In genomic region chr1:20730690-20731056, GRCh38 we compare ENCODE assay signal across 17 cellular contexts. TPM values are rescaled to one million over a fixed set of nuclear protein-coding genes. Genes with fewer than 3 reads are reported as not detected.
DNase-seq lines count a peak whose midpoint lies in the region; ATAC-seq and TF ChIP-seq lines count a peak whose summit lies in the region.
"Had no signal": no experiment of that assay in that cellular context is flagged by ENCODE, and none has a peak within 500 bp of the region (broad histone marks: within the 10 kb centered on the region; RNA-seq: fewer than 3 reads in every experiment).

No MANE protein-coding gene starts in this region.

- H3K36me3 ChIP-seq in CD4-positive, CD25-positive, alpha-beta regulatory T cell (ENCODE audit: control insufficient read depth, insufficient read depth, low read length), result no peaks in the 10 kb centered on the region
- H3K36me3 ChIP-seq in mesenchymal stem cell (ENCODE audit: control insufficient read depth in 1 of 2, insufficient read depth in 2 of 2, low read depth in 1 of 2, low read length in 2 of 2), result peaks cover 1 to 29% of the 10 kb centered on the region in 2 experiments
- H3K36me3 ChIP-seq in effector memory CD4-positive, alpha-beta T cell (ENCODE audit: control insufficient read depth, insufficient read depth, low read length), result no peaks in the 10 kb centered on the region
- H3K36me3 ChIP-seq: adrenal gland, left lung had no signal

- H3K9me3 Mint-ChIP-seq in CD4-positive, CD25-positive, alpha-beta regulatory T cell, result peaks cover 0 to 2% (median 0%) of the 10 kb centered on the region in 7 donors
- H3K9me3 Mint-ChIP-seq in activated T-helper 17 cell treated with anti-CD3 and anti-CD28 coated beads, Interleukin-2, amount 50 U/mL, for 72 hours, result no peaks in the 10 kb centered on the region
- H3K9me3 Mint-ChIP-seq: stimulated activated naive CD8-positive, alpha-beta T cell treated with anti-CD3 and anti-CD28 coated beads, Interleukin-15, Interleukin-2, amounts not matched to agents 100 ng/mL and 50 ng/mL, for 24 hours had no signal

- in situ Hi-C loops in GM13976 (cut with MboI; ENCODE audit: low sequenced_read_pairs, unreplicated experiment), result no loop called here

- peaks cover 33% of the 10 kb centered on the region for H3K4me1 ChIP-seq in CD4-positive, CD25-positive, alpha-beta regulatory T cell (ENCODE audit: control insufficient read depth, insufficient read depth, low read length, poor library complexity, severe bottlenecking)
- peaks cover 43% of the 10 kb centered on the region for H3K4me1 ChIP-seq in mesenchymal stem cell (ENCODE audit: control insufficient read depth, insufficient read depth, low read depth, low read length)
- peaks cover 18% of the 10 kb centered on the region for H3K4me1 ChIP-seq in effector memory CD4-positive, alpha-beta T cell (ENCODE audit: control insufficient read depth, insufficient read depth, low read length, poor library complexity, severe bottlenecking)

- H3K27ac Mint-ChIP-seq in CD4-positive, CD25-positive, alpha-beta regulatory T cell, result peak overlapping the region in 1 of 3 donors; percentile 46
- H3K27ac Mint-ChIP-seq in activated T-helper 17 cell treated with anti-CD3 and anti-CD28 coated beads, Interleukin-2, amount 50 U/mL, for 72 hours, result no peak overlapping the region
- H3K27ac Mint-ChIP-seq: stimulated activated naive CD8-positive, alpha-beta T cell treated with anti-CD3 and anti-CD28 coated beads, Interleukin-15, Interleukin-2, amounts not matched to agents 100 ng/mL and 50 ng/mL, for 24 hours had no signal

- no peaks in the 10 kb centered on the region for H3K36me3 Mint-ChIP-seq in CD4-positive, CD25-positive, alpha-beta regulatory T cell
- H3K36me3 Mint-ChIP-seq in activated T-helper 17 cell treated with anti-CD3 and anti-CD28 coated beads, Interleukin-2, amount 50 U/mL, for 72 hours (ENCODE audit: low read depth), result no peaks in the 10 kb centered on the region

- peak overlapping the region; percentile 40 for H2AK5ac ChIP-seq in mesenchymal stem cell (ENCODE audit: low read length, severe bottlenecking)

- H3K27ac ChIP-seq in CD4-positive, CD25-positive, alpha-beta regulatory T cell (ENCODE audit: insufficient read depth, low read length, poor library complexity, severe bottlenecking), result no peak overlapping the region
- no peak overlapping the region for H3K27ac ChIP-seq in mesenchymal stem cell (ENCODE audit: low read length, poor library complexity, severe bottlenecking)
- H3K27ac ChIP-seq in effector memory CD4-positive, alpha-beta T cell (ENCODE audit: insufficient read depth, low read length, poor library complexity, severe bottlenecking), result no peak overlapping the region
- H3K27ac ChIP-seq: adrenal gland, left lung had no signal

- H3K23ac ChIP-seq in mesenchymal stem cell (ENCODE audit: low read length in 2 of 2), result no peak overlapping the region

- H3K4me2 ChIP-seq in mesenchymal stem cell (ENCODE audit: low read length, poor library complexity, severe bottlenecking), result no peak overlapping the region

- ATAC-seq in CD4-positive, CD25-positive, alpha-beta regulatory T cell (ENCODE audit: low read depth in 2 of 2), result no peak
- no peak for ATAC-seq in activated T-helper 17 cell treated with anti-CD3 and anti-CD28 coated beads, Interleukin-2, amount 50 U/mL, for 72 hours (replicated peaks)
- ATAC-seq: left lung had no signal

- H3K79me1 ChIP-seq in mesenchymal stem cell (replicated peaks; ENCODE audit: low read length, poor library complexity, severe bottlenecking), result peaks cover 32% of the 10 kb centered on the region

- no peak overlapping the region for H3K9ac ChIP-seq in mesenchymal stem cell (ENCODE audit: low read length)

- H3K18ac ChIP-seq in mesenchymal stem cell (ENCODE audit: low read depth in 1 of 2, low read length in 2 of 2), result no peak overlapping the region

- no peak overlapping the region for H4K8ac ChIP-seq in mesenchymal stem cell (ENCODE audit: low read length)

- H2BK5ac ChIP-seq in mesenchymal stem cell (ENCODE audit: low read depth, low read length, poor library complexity, severe bottlenecking), result no peak overlapping the region

- no peak overlapping the region for H2BK15ac ChIP-seq in mesenchymal stem cell (ENCODE audit: low read depth, poor library complexity, severe bottlenecking)

- 76% methylated on average over 4 of the region's 4 CpGs for WGBS in mesenchymal stem cell

- no peak overlapping the region for H3K14ac ChIP-seq in mesenchymal stem cell (ENCODE audit: low read length in 2 of 2)

- TF ChIP-seq CTCF in GM13976 (IDR thresholded peaks at IDR 0.05; ENCODE audit: borderline replicate concordance, control extremely low read depth, extremely low read depth, insufficient read depth, missing control alignments), result no peak

- H3K4ac ChIP-seq in mesenchymal stem cell (ENCODE audit: low read depth in 1 of 2, low read length in 2 of 2), result no peak overlapping the region

- no peak for DNase-seq in CD4-positive, CD25-positive, alpha-beta regulatory T cell
- DNase-seq in GM13976 (ENCODE audit: low spot score) (peak; percentile 39), mesenchymal stem cell (no peak), iPS-NIHi11 (ENCODE audit: low spot score) (no peak), NCI-H510A (lab: John Stamatoyannopoulos, UW) (no peak), NCI-H524 treated with DMSO at 0.1 percent for 48 hours (lab: John Stamatoyannopoulos, UW) (no peak)
- no peak for DNase-seq in effector memory CD4-positive, alpha-beta T cell
- DNase-seq: COR-L47; dermis blood vessel endothelial cell; left lung; MV-4-11; NCI-H446 treated with DMSO at 0.1 percent for 48 hours; SHP77; stimulated activated CD4-positive, alpha-beta T cell treated with anti-CD3 and anti-CD28 coated beads, Interleukin-1b, Interleukin-23, amount 100 ng/mL, for 48 hours had no signal

- no peak overlapping the region for H3K4me3 ChIP-seq in CD4-positive, CD25-positive, alpha-beta regulatory T cell (ENCODE audit: low read depth, low read length)
- no peak overlapping the region for H3K4me3 ChIP-seq in mesenchymal stem cell (ENCODE audit: insufficient read depth in 1 of 2, low read depth in 1 of 2, low read length in 2 of 2)
- H3K4me3 ChIP-seq in effector memory CD4-positive, alpha-beta T cell (ENCODE audit: insufficient read depth, low read depth, low read length, poor library complexity, severe bottlenecking), result no peak overlapping the region

- no peak overlapping the region for H4K91ac ChIP-seq in mesenchymal stem cell (ENCODE audit: low read length)

- no peaks in the 10 kb centered on the region for H3K27me3 ChIP-seq in CD4-positive, CD25-positive, alpha-beta regulatory T cell (ENCODE audit: control insufficient read depth, insufficient read depth, low read length)
- H3K27me3 ChIP-seq in mesenchymal stem cell (ENCODE audit: control insufficient read depth in 1 of 2, insufficient read depth in 1 of 2, low read length in 2 of 2), result peaks cover 0 to 36% of the 10 kb centered on the region in 2 experiments
- H3K27me3 ChIP-seq in effector memory CD4-positive, alpha-beta T cell (replicated peaks; ENCODE audit: control insufficient read depth, insufficient read depth, low read length, poor library complexity, severe bottlenecking), result no peaks in the 10 kb centered on the region
- H3K27me3 ChIP-seq: adrenal gland had no signal

- no peak overlapping the region for H2BK120ac ChIP-seq in mesenchymal stem cell (ENCODE audit: low read depth, low read length)

- no peak overlapping the region for H2AFZ ChIP-seq in mesenchymal stem cell (ENCODE audit: low read depth, low read length)

- H3K9me3 ChIP-seq in CD4-positive, CD25-positive, alpha-beta regulatory T cell (ENCODE audit: control insufficient read depth in 2 of 2, low read length in 2 of 2), result no peaks in the 10 kb centered on the region
- no peaks in the 10 kb centered on the region for H3K9me3 ChIP-seq in mesenchymal stem cell (ENCODE audit: control insufficient read depth, low read length)
- no peaks in the 10 kb centered on the region for H3K9me3 ChIP-seq in effector memory CD4-positive, alpha-beta T cell (ENCODE audit: control insufficient read depth, low read length)
- H3K9me3 ChIP-seq: adrenal gland, left lung had no signal

- H2BK12ac ChIP-seq in mesenchymal stem cell (ENCODE audit: low read length in 2 of 2), result peak overlapping the region in 1 of 2 experiments; percentile 1

- peaks cover 39% of the 10 kb centered on the region for H3K27me3 Mint-ChIP-seq in CD4-positive, CD25-positive, alpha-beta regulatory T cell
- peaks cover 12% of the 10 kb centered on the region for H3K27me3 Mint-ChIP-seq in activated T-helper 17 cell treated with anti-CD3 and anti-CD28 coated beads, Interleukin-2, amount 50 U/mL, for 72 hours

- H3K4me1 Mint-ChIP-seq in CD4-positive, CD25-positive, alpha-beta regulatory T cell, result peaks cover 0 to 25% (median 8%) of the 10 kb centered on the region in 4 donors
- H3K4me1 Mint-ChIP-seq in activated T-helper 17 cell treated with anti-CD3 and anti-CD28 coated beads, Interleukin-2, amount 50 U/mL, for 72 hours, result peaks cover 9% of the 10 kb centered on the region

- peak overlapping the region; percentile 54 to 88 (median 72) for H3K4me3 Mint-ChIP-seq in CD4-positive, CD25-positive, alpha-beta regulatory T cell
- H3K4me3 Mint-ChIP-seq in activated T-helper 17 cell treated with anti-CD3 and anti-CD28 coated beads, Interleukin-2, amount 50 U/mL, for 72 hours, result peak overlapping the region; percentile 63

RNA-seq across cellular contexts. Expression of gene SH2D5, which starts 1.8 kb away (rescaled TPM):
- not detected for total RNA-seq in CD4-positive, CD25-positive, alpha-beta regulatory T cell
- polyA plus RNA-seq in CD4-positive, CD25-positive, alpha-beta regulatory T cell, result not detected
- total RNA-seq in activated T-helper 17 cell treated with anti-CD3 and anti-CD28 coated beads, Interleukin-2, amount 50 U/mL, for 72 hours, result under 1 TPM in 1 of 2 donors, not detected in 1; 0.06 TPM
- polyA plus RNA-seq in mesenchymal stem cell (2013, experiment 1 of 2), result 2.1 TPM
- polyA plus RNA-seq in mesenchymal stem cell (2013, experiment 2 of 2), result 2.2 TPM

RNA-seq across cellular contexts. Expression of gene KIF17, which starts 12.9 kb away (rescaled TPM):
- total RNA-seq in CD4-positive, CD25-positive, alpha-beta regulatory T cell, result not detected
- polyA plus RNA-seq in CD4-positive, CD25-positive, alpha-beta regulatory T cell, result not detected
- under 1 TPM; 0.06 to 0.85 TPM for total RNA-seq in activated T-helper 17 cell treated with anti-CD3 and anti-CD28 coated beads, Interleukin-2, amount 50 U/mL, for 72 hours
- 3.7 TPM for polyA plus RNA-seq in mesenchymal stem cell (2013, experiment 1 of 2)
- polyA plus RNA-seq in mesenchymal stem cell (2013, experiment 2 of 2), result 3.0 TPM

RNA-seq across cellular contexts. Expression of gene HP1BP3, which starts 56.4 kb away (rescaled TPM):
- total RNA-seq in CD4-positive, CD25-positive, alpha-beta regulatory T cell, result 284 TPM
- 100 to 1,000 TPM; 170 to 258 (median 214) TPM for polyA plus RNA-seq in CD4-positive, CD25-positive, alpha-beta regulatory T cell
- 100 to 1,000 TPM; 223 to 244 TPM for total RNA-seq in activated T-helper 17 cell treated with anti-CD3 and anti-CD28 coated beads, Interleukin-2, amount 50 U/mL, for 72 hours
- polyA plus RNA-seq in mesenchymal stem cell (2013, experiment 1 of 2), result 128 TPM
- 128 TPM for polyA plus RNA-seq in mesenchymal stem cell (2013, experiment 2 of 2)
